Comparison of ENCODE assay signal across 18 cellular contexts in the genomic region with DNA sequence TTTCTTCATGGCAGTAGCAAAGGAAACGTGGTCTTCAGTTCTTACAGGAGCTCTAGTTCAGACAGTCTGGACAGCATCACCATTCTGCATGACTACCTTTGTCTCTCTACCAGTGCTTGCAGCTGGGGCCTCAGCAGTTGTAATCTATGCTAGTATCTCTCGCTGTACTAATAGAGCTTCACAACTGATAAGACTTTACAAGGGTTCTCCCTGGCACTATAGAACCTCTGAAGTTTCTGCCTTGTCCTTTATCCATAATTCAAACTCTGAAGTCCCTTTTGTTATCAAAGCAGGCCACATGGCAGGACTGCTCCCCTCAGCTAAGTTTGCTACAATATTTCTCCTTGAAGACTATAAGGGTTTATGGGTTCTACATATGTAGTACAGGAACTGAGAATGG.
"Had no signal": no experiment of that assay in that cellular context is flagged by ENCODE, and none has a peak within 500 bp of the region (broad histone marks: within the 10 kb centered on the region; RNA-seq: fewer than 3 reads in every experiment).

No MANE protein-coding gene starts in this region.

- H3K4me3 ChIP-seq: gastrocnemius medialis, ovary, right atrium auricular region, sigmoid colon, skin epidermis, suprapubic skin, thyroid gland had no signal

- H3K27ac Mint-ChIP-seq: natural killer cell, type B pancreatic cell had no signal

- H3K4me1 Mint-ChIP-seq: natural killer cell, neural crest cell had no signal

- ATAC-seq: esophagus mucosa; gastrocnemius medialis; left lobe of liver; natural killer cell; stimulated activated naive CD8-positive, alpha-beta T cell treated with anti-CD3 and anti-CD28 coated beads, Interleukin-15, Interleukin-2, amounts not matched to agents 100 U/mL and 50 U/mL, for 24 hours had no signal

- H3K36me3 ChIP-seq: gastrocnemius medialis, ovary, right atrium auricular region, sigmoid colon, suprapubic skin, thyroid gland had no signal

- H3K4me1 ChIP-seq: gastrocnemius medialis, right atrium auricular region, sigmoid colon, suprapubic skin, thyroid gland had no signal

- H3K27ac ChIP-seq: gastrocnemius medialis, ovary, right atrium auricular region, sigmoid colon, skin epidermis, suprapubic skin, thyroid gland had no signal

- H3K36me3 Mint-ChIP-seq: natural killer cell, type B pancreatic cell had no signal

- H3K9me3 Mint-ChIP-seq: neural crest cell, type B pancreatic cell had no signal

- H3K27me3 Mint-ChIP-seq: type B pancreatic cell had no signal

- H3K4me3 Mint-ChIP-seq: natural killer cell, neural crest cell, type B pancreatic cell had no signal

- H3K27me3 ChIP-seq: gastrocnemius medialis, ovary, right atrium auricular region, sigmoid colon, suprapubic skin, thyroid gland had no signal

- DNase-seq: effector memory CD4-positive, alpha-beta T cell; gastrocnemius medialis; islet precursor cell; mammary epithelial cell; natural killer cell; nucleus accumbens; ovary; sigmoid colon; stimulated activated CD4-positive, alpha-beta T cell treated with anti-CD3 and anti-CD28 coated beads, Interleukin-12 subunit alpha, Interleukin-12 subunit beta, amount 100 ng/mL, for 4 hours; stimulated activated naive CD8-positive, alpha-beta T cell treated with anti-CD3 and anti-CD28 coated beads, Interleukin-15, Interleukin-2, amounts not matched to agents 100 U/mL and 50 U/mL, for 24 hours; thyroid gland had no signal
